Comparison of ENCODE assay signal across 1 cellular context in the genomic region with DNA sequence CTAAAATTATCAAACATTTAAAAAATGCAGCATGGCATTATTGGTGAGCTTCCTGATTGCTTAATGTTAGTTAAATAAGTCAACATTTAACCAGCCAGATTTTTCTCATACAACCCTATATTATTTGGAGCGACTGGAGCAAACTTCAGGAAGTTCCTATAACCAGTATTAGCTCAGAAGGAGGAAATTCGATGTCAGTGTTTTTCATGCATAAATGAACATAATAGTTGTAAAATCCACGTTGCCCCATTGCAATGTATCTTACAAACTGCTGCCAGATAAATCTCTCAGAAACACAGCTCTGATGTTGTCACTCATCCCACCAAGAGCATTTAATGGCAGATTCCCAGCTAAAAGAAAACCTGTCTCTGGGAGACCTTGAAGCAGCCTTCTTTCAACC.
TF ChIP-seq lines count a peak whose summit lies in the region.

No MANE protein-coding gene starts in this region.

TF ChIP-seq in GM23338, 12 proteins besides CTCF, POLR2A, EP300 and RAD21 (continued from another document):
- TF ChIP-seq, protein P1, sequence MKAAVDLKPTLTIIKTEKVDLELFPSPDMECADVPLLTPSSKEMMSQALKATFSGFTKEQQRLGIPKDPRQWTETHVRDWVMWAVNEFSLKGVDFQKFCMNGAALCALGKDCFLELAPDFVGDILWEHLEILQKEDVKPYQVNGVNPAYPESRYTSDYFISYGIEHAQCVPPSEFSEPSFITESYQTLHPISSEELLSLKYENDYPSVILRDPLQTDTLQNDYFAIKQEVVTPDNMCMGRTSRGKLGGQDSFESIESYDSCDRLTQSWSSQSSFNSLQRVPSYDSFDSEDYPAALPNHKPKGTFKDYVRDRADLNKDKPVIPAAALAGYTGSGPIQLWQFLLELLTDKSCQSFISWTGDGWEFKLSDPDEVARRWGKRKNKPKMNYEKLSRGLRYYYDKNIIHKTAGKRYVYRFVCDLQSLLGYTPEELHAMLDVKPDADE (IDR thresholded peaks at IDR 0.05) = no peak
- TF ChIP-seq, protein P2, sequence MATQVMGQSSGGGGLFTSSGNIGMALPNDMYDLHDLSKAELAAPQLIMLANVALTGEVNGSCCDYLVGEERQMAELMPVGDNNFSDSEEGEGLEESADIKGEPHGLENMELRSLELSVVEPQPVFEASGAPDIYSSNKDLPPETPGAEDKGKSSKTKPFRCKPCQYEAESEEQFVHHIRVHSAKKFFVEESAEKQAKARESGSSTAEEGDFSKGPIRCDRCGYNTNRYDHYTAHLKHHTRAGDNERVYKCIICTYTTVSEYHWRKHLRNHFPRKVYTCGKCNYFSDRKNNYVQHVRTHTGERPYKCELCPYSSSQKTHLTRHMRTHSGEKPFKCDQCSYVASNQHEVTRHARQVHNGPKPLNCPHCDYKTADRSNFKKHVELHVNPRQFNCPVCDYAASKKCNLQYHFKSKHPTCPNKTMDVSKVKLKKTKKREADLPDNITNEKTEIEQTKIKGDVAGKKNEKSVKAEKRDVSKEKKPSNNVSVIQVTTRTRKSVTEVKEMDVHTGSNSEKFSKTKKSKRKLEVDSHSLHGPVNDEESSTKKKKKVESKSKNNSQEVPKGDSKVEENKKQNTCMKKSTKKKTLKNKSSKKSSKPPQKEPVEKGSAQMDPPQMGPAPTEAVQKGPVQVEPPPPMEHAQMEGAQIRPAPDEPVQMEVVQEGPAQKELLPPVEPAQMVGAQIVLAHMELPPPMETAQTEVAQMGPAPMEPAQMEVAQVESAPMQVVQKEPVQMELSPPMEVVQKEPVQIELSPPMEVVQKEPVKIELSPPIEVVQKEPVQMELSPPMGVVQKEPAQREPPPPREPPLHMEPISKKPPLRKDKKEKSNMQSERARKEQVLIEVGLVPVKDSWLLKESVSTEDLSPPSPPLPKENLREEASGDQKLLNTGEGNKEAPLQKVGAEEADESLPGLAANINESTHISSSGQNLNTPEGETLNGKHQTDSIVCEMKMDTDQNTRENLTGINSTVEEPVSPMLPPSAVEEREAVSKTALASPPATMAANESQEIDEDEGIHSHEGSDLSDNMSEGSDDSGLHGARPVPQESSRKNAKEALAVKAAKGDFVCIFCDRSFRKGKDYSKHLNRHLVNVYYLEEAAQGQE (IDR thresholded peaks at IDR 0.05; ENCODE audit: unreplicated experiment) = no peak
- TF ChIP-seq CREB1 (CRISPR knock-in tag; IDR thresholded peaks at IDR 0.05; ENCODE audit: low read depth) (no peak), STAT1 (IDR thresholded peaks at IDR 0.05; ENCODE audit: unreplicated experiment) (no peak), ZNF114 (CRISPR knock-in tag; IDR thresholded peaks at IDR 0.05) (no peak), EZH2phosphoT487 (IDR thresholded peaks at IDR 0.05; ENCODE audit: unreplicated experiment) (no peak)
TF ChIP-seq in GM23338: peak in this region for 0.
